Comparison of ENCODE assay signal across 26 cellular contexts in genomic region chr11:47057374-47057773, GRCh38.
DNase-seq lines count a peak whose midpoint lies in the region; ATAC-seq and TF ChIP-seq lines count a peak whose summit lies in the region.
"Had no signal": no experiment of that assay in that cellular context is flagged by ENCODE, and none has a peak within 500 bp of the region (broad histone marks: within the 10 kb centered on the region; RNA-seq: fewer than 3 reads in every experiment).

No MANE protein-coding gene starts in this region.

- no peak overlapping the region for H3K27ac ChIP-seq in brain microvascular endothelial cell
- H3K27ac ChIP-seq in Peyer's patch: no peak overlapping the region
- no peak overlapping the region for H3K27ac ChIP-seq in body of pancreas
- H3K27ac ChIP-seq: A549, heart left ventricle had no signal

- intact Hi-C loops in body of pancreas (cut with DNase I): no loop called here

- H3K36me3 ChIP-seq in NT2/D1 (ENCODE audit: insufficient read depth, insufficient read length, low read length) (peaks cover 7% of the 10 kb centered on the region), brain microvascular endothelial cell (replicated peaks) (no peaks in the 10 kb centered on the region), Peyer's patch (peaks cover 0 to 17% (median 0%) of the 10 kb centered on the region in 3 donors), body of pancreas (replicated peaks in 1 of 2; ENCODE audit: insufficient read depth in 1 of 2, low read depth in 2 of 2) (no peaks in the 10 kb centered on the region)
- H3K36me3 ChIP-seq: heart left ventricle had no signal

- peak; percentile 25 for DNase-seq in NT2/D1 (ENCODE audit: low read depth, low spot score)
- DNase-seq in brain microvascular endothelial cell: peak; percentile 14
- DNase-seq in iris pigment epithelial cell (ENCODE audit: low read depth): peak; percentile 55
- DNase-seq in left lobe of liver (ENCODE audit: low spot score): no peak
- DNase-seq in NCI-H2196 (lab: John Stamatoyannopoulos, UW; ENCODE audit: unreplicated experiment): no peak
- DNase-seq in Peyer's patch: no peak
- DNase-seq in body of pancreas: no peak
- DNase-seq: activated CD4-positive, alpha-beta T cell treated with anti-CD3 and anti-CD28 coated beads for 1 hour; activated CD8-positive, alpha-beta T cell treated with anti-CD3 and anti-CD28 coated beads for 36 hours; activated effector memory CD4-positive, alpha-beta T cell treated with anti-CD3 and anti-CD28 coated beads, Interleukin-2, amount 50 U/mL, for 16 hours; activated naive CD8-positive, alpha-beta T cell treated with anti-CD3 and anti-CD28 coated beads, Interleukin-2, amount 10 ng/mL, durations not matched to agents 7 days and 5 days; activated T-cell treated with anti-CD3 and anti-CD28 coated beads for 4 hours; DMS53; heart left ventricle; Kasumi-1; left colon; NCI-H1092 treated with DMSO at 0.1 percent for 48 hours; NCI-H2081; NCI-H345; NCI-H774; nucleus accumbens; stimulated activated CD4-positive, alpha-beta T cell treated with anti-CD3 and anti-CD28 coated beads, Interleukin-2, amount 100 ng/mL, for 24 hours; T1000 had no signal

- no peaks in the 10 kb centered on the region for H3K9me3 ChIP-seq in NT2/D1 (ENCODE audit: insufficient read depth, low read length)
- H3K9me3 ChIP-seq in Peyer's patch: no peaks in the 10 kb centered on the region
- no peaks in the 10 kb centered on the region for H3K9me3 ChIP-seq in body of pancreas
- H3K9me3 ChIP-seq: A549 had no signal

- peak; percentile 39 for ATAC-seq in GM18868 (IDR thresholded peaks at IDR 0.05; ENCODE audit: unreplicated experiment)
- ATAC-seq in left lobe of liver: no peak
- ATAC-seq in body of pancreas: no peak
- ATAC-seq: A549; activated CD8-positive, alpha-beta T cell treated with anti-CD3 and anti-CD28 coated beads for 36 hours; heart left ventricle; left colon had no signal

- H3K4me1 ChIP-seq in NT2/D1 (ENCODE audit: insufficient read depth, insufficient read length) (no peaks in the 10 kb centered on the region), Peyer's patch (no peaks in the 10 kb centered on the region), body of pancreas (no peaks in the 10 kb centered on the region)

- H3K27me3 ChIP-seq in NT2/D1 (ENCODE audit: insufficient read depth, insufficient read length) (no peaks in the 10 kb centered on the region), brain microvascular endothelial cell (replicated peaks) (no peaks in the 10 kb centered on the region), Peyer's patch (no peaks in the 10 kb centered on the region), body of pancreas (no peaks in the 10 kb centered on the region)
- H3K27me3 ChIP-seq: heart left ventricle had no signal

- TF ChIP-seq CTCF in brain microvascular endothelial cell (IDR thresholded peaks at IDR 0.05; ENCODE audit: low read depth, low read length, missing control alignments): no peak
- no peak for TF ChIP-seq CTCF in Peyer's patch (IDR thresholded peaks at IDR 0.05)
- no peak for TF ChIP-seq CTCF in body of pancreas (IDR thresholded peaks at IDR 0.05)

- no peak overlapping the region for H3K4me3 ChIP-seq in NT2/D1 (ENCODE audit: insufficient read length, low read depth)
- H3K4me3 ChIP-seq in brain microvascular endothelial cell (ENCODE audit: low read depth, low read length): no peak overlapping the region
- H3K4me3 ChIP-seq in Peyer's patch: no peak overlapping the region
- no peak overlapping the region for H3K4me3 ChIP-seq in body of pancreas
- H3K4me3 ChIP-seq: A549, heart left ventricle, smooth muscle cell had no signal

- no peak overlapping the region for H3K9ac ChIP-seq in NT2/D1 (ENCODE audit: insufficient read length, low read depth)

- in situ Hi-C loops in brain microvascular endothelial cell (cut with HindIII; ENCODE audit: low pct_ligation_motif_present, low sequenced_read_pairs): no loop called here

- TF ChIP-seq POLR2A in Peyer's patch (IDR thresholded peaks at IDR 0.05): no peak
- no peak for TF ChIP-seq POLR2A in body of pancreas (IDR thresholded peaks at IDR 0.05)

Comparison
In these comparisons a context has a peak if more than half of its experiments do, and no peak if none do; other contexts are left out.
1. DNase-seq: peak in NT2/D1 (single experiment), brain microvascular endothelial cell (single experiment) and iris pigment epithelial cell (single experiment); none in left lobe of liver (single experiment), NCI-H2196 (single experiment), Peyer's patch (0 of 3) and body of pancreas (0 of 4).